20 cellular contexts compared by ENCODE assay signal in genomic region chr2:86258106-86258505, GRCh38. TPM values are rescaled to one million over a fixed set of nuclear protein-coding genes. Genes with fewer than 3 reads are reported as not detected.
DNase-seq lines count a peak whose midpoint lies in the region; ATAC-seq, FAIRE-seq and TF ChIP-seq lines count a peak whose summit lies in the region.
"Had no signal": no experiment of that assay in that cellular context is flagged by ENCODE, and none has a peak within 500 bp of the region (broad histone marks: within the 10 kb centered on the region; RNA-seq: fewer than 3 reads in every experiment).

No MANE protein-coding gene starts in this region.

- H3K9ac ChIP-seq in HepG2 (ENCODE audit: insufficient read depth, low read depth, low read length) (no peak overlapping the region), K562 (ENCODE audit: insufficient read depth in 1 of 2, low read depth in 2 of 2, low read length in 2 of 2) (no peak overlapping the region)
- H3K9ac ChIP-seq: BLaER1 treated with 17β-estradiol and CSF1 and Interleukin-3, amounts not matched to agents 10 nM and 100 nM had no signal

- 51% methylated on average over 2 of the region's 2 CpGs for WGBS in HepG2 (ENCODE audit: low lambda C conversion rate)
- 80% methylated on average over 2 of the region's 2 CpGs for WGBS in right lobe of liver (ENCODE audit: insufficient coverage, low coverage, low lambda C conversion rate, missing lambda C conversion rate)
- WGBS in K562 (ENCODE audit: insufficient coverage, low coverage, missing lambda C conversion rate), result 15% methylated on average over 2 of the region's 2 CpGs

- DNase-seq in HepG2 (ENCODE audit: low spot score) (no peak), right lobe of liver (no peak), K562 (ENCODE audit: extremely low read depth in 1 of 4, low spot score in 3 of 4) (no peak), cardiac septum (ENCODE audit: low spot score) (no peak)
- DNase-seq: AML-193; Caco-2; Calu3; CD4-positive, alpha-beta T cell; DMS79 treated with DMSO at 0.1 percent for 48 hours; GF-D8 had no signal

- H3K9me1 ChIP-seq in K562 (ENCODE audit: control insufficient read depth, insufficient read depth, low read length), result no peaks in the 10 kb centered on the region

- intact Hi-C loops in HepG2 (cut with micrococcal nuclease; ENCODE audit: unreplicated experiment), result no loop called here
- intact Hi-C loops in right lobe of liver (cut with DNase I), result no loop called here
- intact Hi-C loops in K562 (cut with micrococcal nuclease), result no loop called here
- intact Hi-C loops in cardiac septum (cut with DNase I), result no loop called here

- H3K4me3 ChIP-seq in HepG2 (replicated peaks in 1 of 3; ENCODE audit: insufficient read depth in 1 of 3, low read depth in 2 of 3, low read length in 3 of 3), result no peak overlapping the region
- H3K4me3 ChIP-seq in right lobe of liver, result no peak overlapping the region
- H3K4me3 ChIP-seq in K562, result no peak overlapping the region
- H3K4me3 ChIP-seq: A549; BLaER1 treated with 17β-estradiol and CSF1 and Interleukin-3, amounts not matched to agents 10 nM and 100 nM had no signal

- POLR2A ChIA-PET in HepG2 (lab: Yijun Ruan, JAX) (no interaction called here), K562 (lab: Yijun Ruan, JAX) (no interaction called here)

- H3K27me3 ChIP-seq in HepG2 (ENCODE audit: control insufficient read depth in 1 of 2, insufficient read depth in 2 of 2, low read length in 2 of 2) (peaks cover 1 to 29% of the 10 kb centered on the region in 2 experiments; a peak in 4 of 5 replicates), right lobe of liver (no peaks in the 10 kb centered on the region), K562 (ENCODE audit: control insufficient read depth in 2 of 2, insufficient read depth in 2 of 2, low read length in 2 of 2) (peaks cover 22 to 23% of the 10 kb centered on the region in 2 experiments; a peak in 4 of 5 replicates)
- H3K27me3 ChIP-seq: BLaER1 treated with 17β-estradiol and CSF1 and Interleukin-3, amounts not matched to agents 10 nM and 100 nM had no signal

- H3K36me3 ChIP-seq in HepG2 (replicated peaks in 1 of 2; ENCODE audit: control insufficient read depth in 1 of 2, insufficient read depth in 2 of 2, low read length in 2 of 2), result no peaks in the 10 kb centered on the region
- no peaks in the 10 kb centered on the region for H3K36me3 ChIP-seq in right lobe of liver
- H3K36me3 ChIP-seq in K562 (ENCODE audit: control insufficient read depth, insufficient read depth, low read length), result no peaks in the 10 kb centered on the region
- H3K36me3 ChIP-seq: BLaER1 treated with 17β-estradiol and CSF1 and Interleukin-3, amounts not matched to agents 10 nM and 100 nM had no signal

- no peaks in the 10 kb centered on the region for H3K79me2 ChIP-seq in HepG2 (ENCODE audit: insufficient read depth, low read length)
- H3K79me2 ChIP-seq in K562 (ENCODE audit: control insufficient read depth, insufficient read depth, low read length), result no peaks in the 10 kb centered on the region

- H3K4me1 ChIP-seq in HepG2 (ENCODE audit: insufficient read depth, low read length) (peaks cover 11% of the 10 kb centered on the region), right lobe of liver (no peaks in the 10 kb centered on the region), K562 (replicated peaks in 1 of 2; ENCODE audit: control insufficient read depth in 2 of 2, insufficient read depth in 2 of 2, low read length in 2 of 2) (no peaks in the 10 kb centered on the region)
- H3K4me1 ChIP-seq: A549; BLaER1 treated with 17β-estradiol and CSF1 and Interleukin-3, amounts not matched to agents 10 nM and 100 nM had no signal

- H3K27ac ChIP-seq in HepG2 (ENCODE audit: extremely low read length, insufficient read depth, low read length), result no peak overlapping the region
- no peak overlapping the region for H3K27ac ChIP-seq in right lobe of liver
- H3K27ac ChIP-seq in K562 (ENCODE audit: extremely low read depth, low read depth, low read length), result no peak overlapping the region
- H3K27ac ChIP-seq: 22Rv1; A549; BLaER1 treated with 17β-estradiol and CSF1 and Interleukin-3, amounts not matched to agents 10 nM and 100 nM; C4-2B had no signal

- BruUV-seq in HepG2 (replicated peaks; lab: Mats Ljungman, UMichigan) (no TSS peak), K562 (replicated peaks; lab: Mats Ljungman, UMichigan) (no TSS peak)

- in situ Hi-C loops in HepG2 (cut with HindIII; ENCODE audit: extremely low pct_ligation_motif_present, low pct_unique_long_range_greater_than_20kb) (no loop called here), K562 (cut with MboI) (no loop called here)

- TF ChIP-seq POLR2A in HepG2 (IDR thresholded peaks at IDR 0.05; ENCODE audit: insufficient read depth in 1 of 2, low read depth in 2 of 2, low read length in 2 of 2) (no peak), right lobe of liver (IDR thresholded peaks at IDR 0.05) (no peak), K562 (conservative IDR thresholded peaks at IDR 0.05) (no peak)

- no peak for ATAC-seq in HepG2
- no peak for ATAC-seq in right lobe of liver
- ATAC-seq in K562, result no peak
- ATAC-seq in HG02759 (IDR thresholded peaks at IDR 0.05; ENCODE audit: unreplicated experiment), result no peak
- ATAC-seq: A549; CD8-positive, alpha-beta T cell had no signal

- H4K20me1 ChIP-seq in HepG2 (ENCODE audit: insufficient read depth, low read length), result no peaks in the 10 kb centered on the region
- H4K20me1 ChIP-seq in K562 (replicated peaks; ENCODE audit: control insufficient read depth, insufficient read depth, low read length), result no peaks in the 10 kb centered on the region
- H4K20me1 ChIP-seq: BLaER1 treated with 17β-estradiol and CSF1 and Interleukin-3, amounts not matched to agents 10 nM and 100 nM had no signal

- H3K4me2 ChIP-seq in HepG2 (ENCODE audit: low read depth, low read length) (no peak overlapping the region), K562 (ENCODE audit: insufficient read depth, low read length) (no peak overlapping the region)
- H3K4me2 ChIP-seq: A549; BLaER1 treated with 17β-estradiol and CSF1 and Interleukin-3, amounts not matched to agents 10 nM and 100 nM had no signal

- FAIRE-seq in HepG2 (lab: Jason Lieb, UNC), result no peak
- no peak for FAIRE-seq in K562 (lab: Jason Lieb, UNC)
- FAIRE-seq: A549, D721Med, G401.6, GM12892, GM18507 had no signal

- CTCF ChIA-PET in HepG2 (lab: Yijun Ruan, JAX; ENCODE audit: low intra/inter-chr PET ratio, low total read pairs), result no interaction called here
- CTCF ChIA-PET in K562 (lab: Yijun Ruan, JAX; ENCODE audit: low intra/inter-chr PET ratio), result no interaction called here

- H3K9me3 ChIP-seq in HepG2 (ENCODE audit: low read length) (no peaks in the 10 kb centered on the region), right lobe of liver (no peaks in the 10 kb centered on the region), K562 (replicated peaks; ENCODE audit: control insufficient read depth, insufficient read depth, low read depth, low read length) (no peaks in the 10 kb centered on the region)
- H3K9me3 ChIP-seq: A549; BLaER1 treated with 17β-estradiol and CSF1 and Interleukin-3, amounts not matched to agents 10 nM and 100 nM; Caco-2 had no signal

- TF ChIP-seq RAD21 in HepG2 (CRISPR knock-in tag; IDR thresholded peaks at IDR 0.05) (no peak), K562 (CRISPR knock-in tag; conservative IDR thresholded peaks at IDR 0.05 in 1 of 2, IDR thresholded peaks at IDR 0.05 in 1 of 2) (no peak)

- no peak for TF ChIP-seq EP300 in HepG2 (IDR thresholded peaks at IDR 0.05; ENCODE audit: low read depth in 2 of 2, low read length in 2 of 2)
- no peak for TF ChIP-seq EP300 in HepG2 (CRISPR knock-in tag; IDR thresholded peaks at IDR 0.05; ENCODE audit: borderline replicate concordance)
- no peak for TF ChIP-seq EP300 in K562 (IDR thresholded peaks at IDR 0.05; ENCODE audit: low read length)

- H2AFZ ChIP-seq in HepG2 (ENCODE audit: low read length), result no peak overlapping the region
- H2AFZ ChIP-seq in K562 (ENCODE audit: low read depth, low read length), result no peak overlapping the region

- TF ChIP-seq CTCF in HepG2 (CRISPR knock-in tag; IDR thresholded peaks at IDR 0.05) (no peak), right lobe of liver (IDR thresholded peaks at IDR 0.05) (no peak), K562 (IDR thresholded peaks at IDR 0.05 in 2 of 3, conservative IDR thresholded peaks at IDR 0.05 in 1 of 3; ENCODE audit: insufficient read depth in 2 of 3, low read depth in 1 of 3, low read length in 3 of 3) (no peak)

RNA-seq across cellular contexts. Expression of gene MRPL35, which starts 58.8 kb away (rescaled TPM):
- total RNA-seq in HepG2 (2016; rRNA removed; fragmentation: Illumina TruSeq; extraction: Trizol) (97.1 and 152 TPM in 2 replicates), right lobe of liver (10 to 100 TPM; 21.1 to 42.2 (median 24.1) TPM), K562 (2014; rRNA removed) (85.5 and 118 TPM in 2 replicates), K562 (2014; rRNA removed; fragmentation: Illumina TruSeq; extraction: Trizol) (210 and 223 TPM in 2 replicates), K562 (2015; rRNA removed; fragmentation: Illumina TruSeq; extraction: Trizol) (156 and 159 TPM in 2 replicates), K562 (2021) (100 and 120 TPM in 2 replicates), cardiac septum (94.9 TPM)
- 25.4 and 27.6 TPM in 2 replicates for total RNA-seq in HepG2 (2016; cell fraction: cytosol; rRNA removed; fragmentation: Illumina TruSeq; extraction: Trizol; ENCODE audit: low read depth)
- 97.8 and 161 TPM in 2 replicates for total RNA-seq in HepG2 (2016; cell fraction: insoluble cytoplasmic fraction; rRNA removed; fragmentation: Illumina TruSeq; extraction: Trizol)
- 21.6 and 28.9 TPM in 2 replicates for total RNA-seq in HepG2 (2016; cell fraction: membrane; rRNA removed; fragmentation: Illumina TruSeq; extraction: Trizol)
- 35.9 and 40.2 TPM in 2 replicates for total RNA-seq in HepG2 (2016; cell fraction: nucleus; rRNA removed; fragmentation: Illumina TruSeq; extraction: Trizol)
- polyA plus RNA-seq in HepG2 (2011; rRNA removed) (80.5 and 86.1 TPM in 2 replicates), K562 (2011; rRNA removed) (159 and 254 TPM in 2 replicates), K562 (2014; fragmentation: Illumina TruSeq; extraction: Trizol) (233 and 247 TPM in 2 replicates), K562 (2014; fragmentation: Nextera tagmentation; extraction: Ambion mirVana) (100 to 1,000 TPM; 166 to 180 TPM), K562 (2014; rRNA removed) (229 and 236 TPM in 2 replicates)
- polyA plus RNA-seq in HepG2 (2011; cell fraction: cytosol; rRNA removed), result 62.3 and 68.7 TPM in 2 replicates
- 40.2 and 46.3 TPM in 2 replicates for polyA plus RNA-seq in HepG2 (2011; cell fraction: nucleus; rRNA removed)
- polyA plus RNA-seq in HepG2 (2012), result 31.5 and 48.9 TPM in 2 replicates
- 21.8 and 23.1 TPM in 2 replicates for polyA plus RNA-seq in HepG2 (2016; cell fraction: cytosol; fragmentation: Illumina TruSeq; extraction: Trizol; ENCODE audit: low read depth)
- 148 and 150 TPM in 2 replicates for polyA plus RNA-seq in HepG2 (2016; cell fraction: insoluble cytoplasmic fraction; fragmentation: Illumina TruSeq; extraction: Trizol; ENCODE audit: low read depth)
- 17.2 and 19.6 TPM in 2 replicates for polyA plus RNA-seq in HepG2 (2016; cell fraction: membrane; fragmentation: Illumina TruSeq; extraction: Trizol; ENCODE audit: low read depth)
- 55.3 and 64.5 TPM in 2 replicates for polyA plus RNA-seq in HepG2 (2016; cell fraction: nucleus; fragmentation: Illumina TruSeq; extraction: Trizol; ENCODE audit: insufficient read depth, low read depth)
- polyA minus RNA-seq in HepG2 (2011; rRNA and poly(A)+ RNA removed; ENCODE audit: low replicate concordance), result 143 and 152 TPM in 2 replicates
- 21.9 and 30.4 TPM in 2 replicates for polyA minus RNA-seq in HepG2 (2011; cell fraction: cytosol; rRNA and poly(A)+ RNA removed)
- 27.9 and 35.1 TPM in 2 replicates for polyA minus RNA-seq in HepG2 (2011; cell fraction: nucleus; rRNA and poly(A)+ RNA removed)
- 24.4 and 30.0 TPM in 2 replicates for total RNA-seq in K562 (2011; cell fraction: chromatin; rRNA removed; ENCODE audit: low replicate concordance)
- total RNA-seq in K562 (2011; cell fraction: nucleolus; rRNA removed), result 37.7 and 42.0 TPM in 2 replicates
- 29.3 and 30.0 TPM in 2 replicates for total RNA-seq in K562 (2011; cell fraction: nucleoplasm; rRNA removed)
- 140 and 222 TPM in 2 replicates for polyA plus RNA-seq in K562 (2011; cell fraction: cytosol; rRNA removed)
- polyA plus RNA-seq in K562 (2011; cell fraction: nucleus; rRNA removed), result 80.2 and 83.9 TPM in 2 replicates
- polyA plus RNA-seq in K562 (2012), result 79.4 and 107 TPM in 2 replicates
- 52.6 and 74.0 TPM in 2 replicates for polyA minus RNA-seq in K562 (2011; rRNA and poly(A)+ RNA removed)
- polyA minus RNA-seq in K562 (2011; cell fraction: cytosol; rRNA and poly(A)+ RNA removed), result 36.0 and 50.0 TPM in 2 replicates
- polyA minus RNA-seq in K562 (2011; cell fraction: nucleus; rRNA and poly(A)+ RNA removed), result 21.9 and 31.7 TPM in 2 replicates

Comparison
In these comparisons a context has a peak if more than half of its experiments do, and no peak if none do; other contexts are left out.
1. Of the 241 proteins assayed by ChIP-seq in both HepG2 and K562: peak only in HepG2: none; only in K562: none; in both: ZBTB40; in neither: 240.